Comparison of ENCODE assay signal across 22 cellular contexts in genomic region chr11:71431271-71431670, GRCh38. TPM values are rescaled to one million over a fixed set of nuclear protein-coding genes. Genes with fewer than 3 reads are reported as not detected.
A peak's percentile ranks its signal among the peaks of the same experiment; 100 is the strongest.
DNase-seq lines count a peak whose midpoint lies in the region; ATAC-seq, FAIRE-seq and TF ChIP-seq lines count a peak whose summit lies in the region.
"Had no signal": no experiment of that assay in that cellular context is flagged by ENCODE, and none has a peak within 500 bp of the region (broad histone marks: within the 10 kb centered on the region; RNA-seq: fewer than 3 reads in every experiment).

No MANE protein-coding gene starts in this region.

- peaks cover 4% of the 10 kb centered on the region; the same call in 1 of the 3 replicates for H3K9me3 Mint-ChIP-seq in GM23338
- no peaks in the 10 kb centered on the region for H3K9me3 Mint-ChIP-seq in MCF 10A (ENCODE audit: unreplicated experiment)
- H3K9me3 Mint-ChIP-seq: CD8-positive, alpha-beta memory T cell had no signal

- H3K9me3 ChIP-seq in K562 (replicated peaks; ENCODE audit: control insufficient read depth, insufficient read depth, low read depth, low read length) (no peaks in the 10 kb centered on the region), suprapubic skin (no peaks in the 10 kb centered on the region)

- CTCF ChIA-PET in K562 (lab: Yijun Ruan, JAX; ENCODE audit: low intra/inter-chr PET ratio) (no interaction called here), MCF 10A (lab: Yijun Ruan, JAX) (no interaction called here)

- peaks cover 4% of the 10 kb centered on the region; the same call in 1 of the 2 replicates for H3K9me2 ChIP-seq in GM23338 (ENCODE audit: insufficient read depth)

- H3K9me1 ChIP-seq in K562 (ENCODE audit: control insufficient read depth, insufficient read depth, low read length) = no peaks in the 10 kb centered on the region

- H3F3A ChIP-seq in GM23338 (replicated peaks; ENCODE audit: low read depth) = no peaks in the 10 kb centered on the region

- H3K79me1 ChIP-seq in mesendoderm (ENCODE audit: low read length) = no peaks in the 10 kb centered on the region

- H3K79me2 ChIP-seq in GM23338 (replicated peaks; ENCODE audit: insufficient read depth) (no peaks in the 10 kb centered on the region), K562 (ENCODE audit: control insufficient read depth, insufficient read depth, low read length) (no peaks in the 10 kb centered on the region), mesendoderm (ENCODE audit: control insufficient read depth, insufficient read depth, low read length) (no peaks in the 10 kb centered on the region)

- TF ChIP-seq EP300 in K562 (IDR thresholded peaks at IDR 0.05; ENCODE audit: low read length) (no peak), suprapubic skin (IDR thresholded peaks at IDR 0.05) (no peak)

- TF ChIP-seq RAD21 in K562 (CRISPR knock-in tag; conservative IDR thresholded peaks at IDR 0.05 in 1 of 2, IDR thresholded peaks at IDR 0.05 in 1 of 2) = no peak

- H2BK120ac ChIP-seq in mesendoderm (ENCODE audit: low read depth, low read length) = no peak overlapping the region

- H3K9ac ChIP-seq in K562 (ENCODE audit: insufficient read depth in 1 of 2, low read depth in 2 of 2, low read length in 2 of 2) = no peak overlapping the region
- H3K9ac ChIP-seq in mesendoderm (ENCODE audit: low read length) = no peak overlapping the region

- no peak overlapping the region for H4K5ac ChIP-seq in mesendoderm (ENCODE audit: low read length)

- DNase-seq in GM23338 (ENCODE audit: low spot score) (no peak), K562 (ENCODE audit: extremely low read depth in 1 of 4, low spot score in 3 of 4) (no peak), mesendoderm (peak; percentile 29), suprapubic skin (ENCODE audit: low spot score in 2 of 2) (peak in 1 of 2 donors; percentile 45), foreskin melanocyte (no peak), NOMO-1 (lab: John Stamatoyannopoulos, UW; ENCODE audit: unreplicated experiment in 2 of 2) (no peak), amniotic stem cell (lab: John Stamatoyannopoulos, UW) (no peak), MCF 10A (ENCODE audit: unreplicated experiment) (no peak)
- DNase-seq: AML-193; C1 segment of cervical spinal cord; CD8-positive, alpha-beta memory T cell; DMS53; GF-D8; MM.1S; NCI-H1048; NCI-H1417 treated with DMSO at 0.1 percent for 48 hours; NCI-H187; NCI-H446 treated with DMSO at 0.1 percent for 48 hours; NCI-H526 treated with DMSO at 0.1 percent for 48 hours; PC-3; Right ventricle myocardium superior had no signal

- H2AFZ ChIP-seq in GM23338 (no peak overlapping the region), K562 (ENCODE audit: low read depth, low read length) (no peak overlapping the region)

- H3K18ac ChIP-seq in mesendoderm (ENCODE audit: low read length) = no peak overlapping the region

- peak; percentile 41; the same call in 2 of the 3 replicates for ATAC-seq in GM23338
- ATAC-seq in K562 = no peak; the same call in 1 of the 3 replicates
- ATAC-seq: PC-3 had no signal

- H3K27me3 Mint-ChIP-seq in GM23338 (ENCODE audit: insufficient read depth, low read depth, poor library complexity) = peaks cover 6% of the 10 kb centered on the region
- no peaks in the 10 kb centered on the region for H3K27me3 Mint-ChIP-seq in MCF 10A (ENCODE audit: insufficient read depth, unreplicated experiment)

- H3K27ac Mint-ChIP-seq in GM23338 (no peak overlapping the region), MCF 10A (ENCODE audit: low read depth, unreplicated experiment) (no peak overlapping the region)
- H3K27ac Mint-ChIP-seq: CD8-positive, alpha-beta memory T cell had no signal

- H3K27me3 ChIP-seq in GM23338 (ENCODE audit: insufficient read depth) (no peaks in the 10 kb centered on the region), K562 (ENCODE audit: control insufficient read depth in 2 of 2, insufficient read depth in 2 of 2, low read length in 2 of 2) (peaks cover 6 to 21% of the 10 kb centered on the region in 2 experiments), mesendoderm (ENCODE audit: insufficient read depth, low read length, poor library complexity) (no peaks in the 10 kb centered on the region), suprapubic skin (peaks cover 5% of the 10 kb centered on the region)

- no peak for FAIRE-seq in K562 (lab: Jason Lieb, UNC)
- FAIRE-seq: H54 had no signal

- no peak overlapping the region for H3K4me3 ChIP-seq in GM23338
- H3K4me3 ChIP-seq in K562 = no peak overlapping the region
- H3K4me3 ChIP-seq in mesendoderm (ENCODE audit: low read length) = no peak overlapping the region
- H3K4me3 ChIP-seq in suprapubic skin = no peak overlapping the region

- H2AK5ac ChIP-seq in mesendoderm (ENCODE audit: low read length) = no peak overlapping the region

- BruUV-seq in K562 (replicated peaks; lab: Mats Ljungman, UMichigan) (no TSS peak), MCF 10A (replicated peaks; lab: Mats Ljungman, UMichigan) (no TSS peak)

- H3K27ac ChIP-seq in GM23338 (ENCODE audit: low read depth) (no peak overlapping the region), K562 (ENCODE audit: extremely low read depth, low read depth, low read length) (no peak overlapping the region), mesendoderm (ENCODE audit: low read depth, low read length) (no peak overlapping the region), suprapubic skin (peak overlapping the region; percentile 2)

- no peak for TF ChIP-seq CTCF in GM23338 (conservative IDR thresholded peaks at IDR 0.05; ENCODE audit: low read depth in 2 of 2)
- TF ChIP-seq CTCF in K562 (IDR thresholded peaks at IDR 0.05 in 2 of 3, conservative IDR thresholded peaks at IDR 0.05 in 1 of 3; ENCODE audit: insufficient read depth in 2 of 3, low read depth in 1 of 3, low read length in 3 of 3) = no peak
- TF ChIP-seq CTCF in suprapubic skin (IDR thresholded peaks at IDR 0.05) = no peak
- TF ChIP-seq CTCF in MCF 10A (IDR thresholded peaks at IDR 0.05; ENCODE audit: unreplicated experiment) = no peak

- H3K36me3 ChIP-seq in GM23338 (ENCODE audit: insufficient read depth) (peaks cover 7% of the 10 kb centered on the region), K562 (ENCODE audit: control insufficient read depth, insufficient read depth, low read length) (peaks cover 23% of the 10 kb centered on the region; the same call in 2 of the 3 replicates), mesendoderm (ENCODE audit: control insufficient read depth, insufficient read depth, low read length) (peaks cover 4% of the 10 kb centered on the region), suprapubic skin (no peaks in the 10 kb centered on the region)

- intact Hi-C loops in K562 (cut with micrococcal nuclease) = no loop called here
- intact Hi-C loops in MCF 10A (cut with micrococcal nuclease) = no loop called here

- no peaks in the 10 kb centered on the region for H3K4me1 ChIP-seq in GM23338 (ENCODE audit: insufficient read depth)
- H3K4me1 ChIP-seq in K562 (replicated peaks in 1 of 2; ENCODE audit: control insufficient read depth in 2 of 2, insufficient read depth in 2 of 2, low read length in 2 of 2) = peaks cover 9 to 15% of the 10 kb centered on the region in 2 experiments; a peak in 3 of 5 replicates
- H3K4me1 ChIP-seq in mesendoderm (ENCODE audit: control insufficient read depth, low read depth, low read length) = no peaks in the 10 kb centered on the region
- H3K4me1 ChIP-seq in suprapubic skin = peaks cover 47% of the 10 kb centered on the region

- H3K23ac ChIP-seq in mesendoderm (ENCODE audit: low read length) = no peak overlapping the region

- H3K4me2 ChIP-seq in GM23338 (no peak overlapping the region), K562 (ENCODE audit: insufficient read depth, low read length) (no peak overlapping the region), mesendoderm (ENCODE audit: low read length) (no peak overlapping the region)

- TF ChIP-seq POLR2A in K562 (conservative IDR thresholded peaks at IDR 0.05) (no peak), suprapubic skin (IDR thresholded peaks at IDR 0.05) (no peak)

- H3K56ac ChIP-seq in mesendoderm (ENCODE audit: low read length) = no peak overlapping the region

- no peak overlapping the region for H3K4ac ChIP-seq in mesendoderm (ENCODE audit: low read depth, low read length)

- in situ Hi-C loops in K562 (cut with MboI) = no loop called here

- H4K20me1 ChIP-seq in GM23338 (replicated peaks; ENCODE audit: insufficient read depth) (peaks cover 5% of the 10 kb centered on the region; the same call in 1 of the 2 replicates), K562 (replicated peaks; ENCODE audit: control insufficient read depth, insufficient read depth, low read length) (peaks cover 23% of the 10 kb centered on the region)

- H2BK15ac ChIP-seq in mesendoderm (replicated peaks; ENCODE audit: low read depth) = no peak overlapping the region

- 10% methylated on average over 7 of the region's 7 CpGs for WGBS in K562 (ENCODE audit: insufficient coverage, low coverage, missing lambda C conversion rate)
- no CpG with 5 or more reads among the region's 7 CpGs for WGBS in mesendoderm (ENCODE audit: extremely low coverage, insufficient coverage, low lambda C conversion rate)
- WGBS in suprapubic skin = 39% methylated on average over 7 of the region's 7 CpGs

- POLR2A ChIA-PET in K562 (lab: Yijun Ruan, JAX) = no interaction called here
- POLR2A ChIA-PET in MCF 10A (lab: Yijun Ruan, JAX) = interaction anchor here (3.3 kb wide), 1 partner anchor 16 kb away, joined by 25 read pairs; the partner anchor contains the start of gene DHCR7

- peaks cover 4% of the 10 kb centered on the region; the same call in 1 of the 3 replicates for H3K4me1 Mint-ChIP-seq in GM23338
- H3K4me1 Mint-ChIP-seq in MCF 10A (ENCODE audit: insufficient read depth, unreplicated experiment) = peaks cover 25% of the 10 kb centered on the region
- H3K4me1 Mint-ChIP-seq: CD8-positive, alpha-beta memory T cell had no signal

- no peak overlapping the region for H4K8ac ChIP-seq in mesendoderm (ENCODE audit: low read depth, low read length)

- no peak overlapping the region for H3K4me3 Mint-ChIP-seq in GM23338
- no peak overlapping the region for H3K4me3 Mint-ChIP-seq in MCF 10A (ENCODE audit: unreplicated experiment)
- H3K4me3 Mint-ChIP-seq: CD8-positive, alpha-beta memory T cell had no signal

- H3K36me3 Mint-ChIP-seq in GM23338 (ENCODE audit: low read depth) (peaks cover 18% of the 10 kb centered on the region), MCF 10A (ENCODE audit: insufficient read depth, unreplicated experiment) (peaks cover 16% of the 10 kb centered on the region)

- no peak overlapping the region for H2BK5ac ChIP-seq in mesendoderm (ENCODE audit: low read length)

RNA-seq across cellular contexts. Expression of gene DHCR7, which starts 16.9 kb away (rescaled TPM):
- total RNA-seq in GM23338 (2014; rRNA removed; shearing (Covaris generic)) = 166 and 175 TPM in 2 replicates
- polyA plus RNA-seq in GM23338 (2016; fragmentation: Nextera tagmentation; extraction: Ambion mirVana) (84.0 and 91.3 TPM in 2 replicates), K562 (2011; rRNA removed) (107 and 268 TPM in 2 replicates), K562 (2014; fragmentation: Illumina TruSeq; extraction: Trizol) (136 and 192 TPM in 2 replicates), K562 (2014; fragmentation: Nextera tagmentation; extraction: Ambion mirVana) (10 to 100 TPM in 1 of 2 experiments, 1 to 10 TPM in 1; 8.4 to 14.5 TPM), K562 (2014; rRNA removed) (82.4 and 83.0 TPM in 2 replicates)
- total RNA-seq in K562 (2011; cell fraction: chromatin; rRNA removed; ENCODE audit: low replicate concordance) = 183 and 461 TPM in 2 replicates
- total RNA-seq in K562 (2011; cell fraction: nucleolus; rRNA removed) = 625 and 780 TPM in 2 replicates
- 410 and 462 TPM in 2 replicates for total RNA-seq in K562 (2011; cell fraction: nucleoplasm; rRNA removed)
- total RNA-seq in K562 (2014; rRNA removed) (96.8 and 126 TPM in 2 replicates), K562 (2014; rRNA removed; fragmentation: Illumina TruSeq; extraction: Trizol) (34.2 and 38.0 TPM in 2 replicates), K562 (2015; rRNA removed; fragmentation: Illumina TruSeq; extraction: Trizol) (45.5 and 48.0 TPM in 2 replicates), K562 (2021) (176 and 181 TPM in 2 replicates), suprapubic skin (100 to 1,000 TPM in 1 of 4 donors, 10 to 100 TPM in 3; 41.8 to 140 (median 76.7) TPM), MCF 10A (2022) (48.2 and 72.6 TPM in 2 replicates)
- 249 and 261 TPM in 2 replicates for polyA plus RNA-seq in K562 (2011; cell fraction: cytosol; rRNA removed)
- polyA plus RNA-seq in K562 (2011; cell fraction: nucleus; rRNA removed) = 198 and 205 TPM in 2 replicates
- polyA plus RNA-seq in K562 (2012) = 92.0 and 179 TPM in 2 replicates
- polyA minus RNA-seq in K562 (2011; rRNA and poly(A)+ RNA removed) = 91.4 and 116 TPM in 2 replicates
- polyA minus RNA-seq in K562 (2011; cell fraction: cytosol; rRNA and poly(A)+ RNA removed) = 249 and 302 TPM in 2 replicates
- 51.8 and 90.1 TPM in 2 replicates for polyA minus RNA-seq in K562 (2011; cell fraction: nucleus; rRNA and poly(A)+ RNA removed)
- polyA plus RNA-seq in mesendoderm (2013, experiment 1 of 2) = 207 TPM
- polyA plus RNA-seq in mesendoderm (2013, experiment 2 of 2) = 217 TPM

RNA-seq across cellular contexts. Expression of gene NADSYN1, which starts 21.7 kb away (rescaled TPM):
- 50.4 and 54.9 TPM in 2 replicates for total RNA-seq in GM23338 (2014; rRNA removed; shearing (Covaris generic))
- 32.5 and 35.6 TPM in 2 replicates for polyA plus RNA-seq in GM23338 (2016; fragmentation: Nextera tagmentation; extraction: Ambion mirVana)
- 145 and 274 TPM in 2 replicates for total RNA-seq in K562 (2011; cell fraction: chromatin; rRNA removed; ENCODE audit: low replicate concordance)
- 145 TPM in 2 replicates for total RNA-seq in K562 (2011; cell fraction: nucleolus; rRNA removed)
- total RNA-seq in K562 (2011; cell fraction: nucleoplasm; rRNA removed) = 145 and 159 TPM in 2 replicates
- 44.5 and 53.6 TPM in 2 replicates for total RNA-seq in K562 (2014; rRNA removed)
- total RNA-seq in K562 (2014; rRNA removed; fragmentation: Illumina TruSeq; extraction: Trizol) = 26.3 and 27.4 TPM in 2 replicates
- 41.7 and 42.8 TPM in 2 replicates for total RNA-seq in K562 (2015; rRNA removed; fragmentation: Illumina TruSeq; extraction: Trizol)
- total RNA-seq in K562 (2021) = 47.9 and 51.6 TPM in 2 replicates
- polyA plus RNA-seq in K562 (2011; rRNA removed) = 43.2 and 51.7 TPM in 2 replicates
- 39.6 and 42.6 TPM in 2 replicates for polyA plus RNA-seq in K562 (2011; cell fraction: cytosol; rRNA removed)
- polyA plus RNA-seq in K562 (2011; cell fraction: nucleus; rRNA removed) = 255 and 291 TPM in 2 replicates
- 53.2 and 78.7 TPM in 2 replicates for polyA plus RNA-seq in K562 (2012)
- 40.3 and 42.1 TPM in 2 replicates for polyA plus RNA-seq in K562 (2014; fragmentation: Illumina TruSeq; extraction: Trizol)
- 10 to 100 TPM; 12.7 to 14.6 TPM for polyA plus RNA-seq in K562 (2014; fragmentation: Nextera tagmentation; extraction: Ambion mirVana)
- polyA plus RNA-seq in K562 (2014; rRNA removed) = 54.0 and 57.3 TPM in 2 replicates
- 42.5 and 45.5 TPM in 2 replicates for polyA minus RNA-seq in K562 (2011; rRNA and poly(A)+ RNA removed)
- 18.2 and 28.0 TPM in 2 replicates for polyA minus RNA-seq in K562 (2011; cell fraction: cytosol; rRNA and poly(A)+ RNA removed)
- polyA minus RNA-seq in K562 (2011; cell fraction: nucleus; rRNA and poly(A)+ RNA removed) = 113 and 147 TPM in 2 replicates
- polyA plus RNA-seq in mesendoderm (2013, experiment 1 of 2) = 20.2 TPM
- 21.5 TPM for polyA plus RNA-seq in mesendoderm (2013, experiment 2 of 2)
- 100 to 1,000 TPM in 1 of 4 donors, 10 to 100 TPM in 3; 51.5 to 120 (median 61.3) TPM for total RNA-seq in suprapubic skin
- 73.6 and 76.2 TPM in 2 replicates for total RNA-seq in MCF 10A (2022)
